ENCODE assay signal across 8 cellular contexts in the genomic region with DNA sequence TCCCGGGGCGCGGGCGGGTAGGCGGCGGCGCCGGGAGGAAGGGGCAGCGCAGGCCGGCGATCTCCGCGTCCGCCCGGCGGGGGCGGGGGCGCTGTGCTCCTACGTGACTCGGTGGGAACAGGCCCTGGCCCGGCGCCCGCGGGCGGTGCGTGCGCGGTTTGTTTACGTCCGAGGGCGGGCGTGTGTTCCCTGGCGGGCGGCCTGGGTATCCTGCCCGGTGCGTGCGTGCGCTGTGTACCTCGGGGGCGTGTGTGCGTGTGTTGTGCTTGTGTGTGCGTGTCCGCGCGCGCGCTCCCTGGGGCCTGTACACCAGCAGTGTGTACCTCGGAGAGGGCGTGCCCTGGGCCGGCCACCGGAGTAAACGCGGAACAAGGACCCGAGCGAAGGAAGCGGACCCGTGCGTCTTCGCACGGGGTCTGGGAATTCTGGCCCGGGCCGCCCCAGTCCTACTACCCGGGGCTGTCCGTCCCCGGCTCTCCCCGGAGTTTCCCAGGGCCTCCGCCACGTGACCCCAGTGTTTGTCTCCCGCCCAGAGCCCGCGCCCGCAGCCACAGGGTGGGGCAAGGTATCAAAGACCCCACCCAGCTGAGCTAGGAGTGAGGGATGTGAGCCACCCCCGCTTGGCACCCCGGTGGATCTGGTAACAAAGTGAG. TPM values are rescaled to one million over a fixed set of nuclear protein-coding genes. Genes with fewer than 3 reads are reported as not detected.
DNase-seq lines count a peak whose midpoint lies in the region; ATAC-seq and TF ChIP-seq lines count a peak whose summit lies in the region.

No MANE protein-coding gene starts in this region.

- no peaks in the 10 kb centered on the region for H3K36me3 ChIP-seq in heart left ventricle

- DNase-seq in NCI-H82 (lab: John Stamatoyannopoulos, UW) = peak; percentile 58
- DNase-seq in NCI-H82 treated with DMSO at 0.1 percent for 48 hours (lab: John Stamatoyannopoulos, UW; ENCODE audit: unreplicated experiment) = no peak
- DNase-seq in SK-N-DZ (ENCODE audit: low spot score) = peak; percentile 49
- DNase-seq in heart left ventricle = peak; percentile 87 to 91 (median 89)
- peak in 7 of 10 donors; percentile 29 to 93 (median 60) for DNase-seq in posterior cingulate gyrus

- ATAC-seq in HG03196 (IDR thresholded peaks at IDR 0.05; ENCODE audit: unreplicated experiment) (peak; percentile 10), heart left ventricle (peak; percentile 58 to 72 (median 70)), HG03469 (IDR thresholded peaks at IDR 0.05; ENCODE audit: unreplicated experiment) (no peak)

- H3K27me3 ChIP-seq in heart left ventricle = no peaks in the 10 kb centered on the region

- peaks cover 6 to 37% (median 26%) of the 10 kb centered on the region in 12 donors for H3K4me1 ChIP-seq in heart left ventricle

- peak in 7 of 12 donors; percentile 11 to 40 (median 26) for TF ChIP-seq CTCF in heart left ventricle (IDR thresholded peaks at IDR 0.05)

- no peaks in the 10 kb centered on the region for H3K9me3 ChIP-seq in heart left ventricle

- intact Hi-C loops in heart left ventricle (cut with DNase I) (loop anchor here in 6 of 10 donors (5.0 to 10.0 kb wide), 4 partner anchors 65 to 88 kb away; a partner anchor contains a TSS), posterior cingulate gyrus (cut with DNase I) (no loop called here)

- H3K27ac ChIP-seq in adipose tissue (ENCODE audit: low read depth, low read length) = peak overlapping the region; percentile 95
- H3K27ac ChIP-seq in heart left ventricle = peak overlapping the region; percentile 95 to 100 (median 98)

- WGBS in adipose tissue, 3 donors = 1% methylated on average over 49 to 74 of the region's 74 CpGs
- WGBS in heart left ventricle, 4 donors = 0 to 1% (median 0%) methylated on average over 46 to 74 of the region's 74 CpGs

- H3K4me3 ChIP-seq in heart left ventricle = peak overlapping the region; percentile 73 to 98 (median 80)

- no peak for TF ChIP-seq POLR2A in heart left ventricle (IDR thresholded peaks at IDR 0.05)

RNA-seq across cellular contexts. Expression of a gene that starts 0.8 kb away (rescaled TPM):
- polyA plus RNA-seq in SK-N-DZ (2014; cell fraction: cytosol; rRNA removed) = 3.0 and 3.1 TPM in 2 replicates
- polyA plus RNA-seq in SK-N-DZ (2014; cell fraction: nucleus; rRNA removed) = 1.0 and 1.1 TPM in 2 replicates
- polyA plus RNA-seq in adipose tissue (100 to 1,000 TPM in 2 of 3 donors, 1 to 10 TPM in 1; 6.3 to 168 (median 127) TPM), heart left ventricle (10 to 100 TPM in 1 of 2 donors, 1 to 10 TPM in 1; 4.7 to 36.0 TPM)
- total RNA-seq in heart left ventricle = 10 to 100 TPM in 3 of 9 donors, 1 to 10 TPM in 6; 1.9 to 35.8 (median 4.0) TPM

RNA-seq across cellular contexts. Expression of a gene that starts 20.9 kb away (rescaled TPM):
- polyA plus RNA-seq in SK-N-DZ (2014; cell fraction: cytosol; rRNA removed) = 18.9 and 22.7 TPM in 2 replicates
- polyA plus RNA-seq in SK-N-DZ (2014; cell fraction: nucleus; rRNA removed) = 97.3 and 104 TPM in 2 replicates
- polyA plus RNA-seq in adipose tissue (10 to 100 TPM; 25.3 to 69.9 (median 61.4) TPM), heart left ventricle (10 to 100 TPM in 1 of 2 donors, 1 to 10 TPM in 1; 4.9 to 14.2 TPM)
- 10 to 100 TPM in 6 of 9 donors, 1 to 10 TPM in 3; 6.1 to 17.9 (median 11.0) TPM for total RNA-seq in heart left ventricle
